Comparison of ENCODE assay signal across 8 cellular contexts in genomic region chr17:59332890-59333377, GRCh38. TPM values are rescaled to one million over a fixed set of nuclear protein-coding genes. Genes with fewer than 3 reads are reported as not detected.
A peak's percentile ranks its signal among the peaks of the same experiment; 100 is the strongest.
DNase-seq lines count a peak whose midpoint lies in the region; ATAC-seq and TF ChIP-seq lines count a peak whose summit lies in the region.

No MANE protein-coding gene starts in this region.

- DNase-seq in HCT116 (ENCODE audit: low read depth, low spot score) (no peak), left ventricle myocardium inferior (peak; percentile 33), putamen (ENCODE audit: low spot score) (peak; percentile 42), NCI-H2227 (lab: John Stamatoyannopoulos, UW; ENCODE audit: unreplicated experiment) (no peak)
- DNase-seq in activated T-helper 1 cell treated with anti-CD3 and anti-CD28 coated beads, Interleukin-12 subunit alpha, Interleukin-12 subunit beta, Interleukin-2, Interleukin-4 antibody, amounts not matched to agents 30 ng/mL and 10 ng/mL and 1 ng/mL, durations not matched to agents 14 hours and 24 hours and 36 hours (ENCODE audit: low spot score), result no peak
- DNase-seq in activated CD4-positive, alpha-beta T cell treated with anti-CD3 and anti-CD28 coated beads for 1 hour, result no peak

- CTCF ChIA-PET in HCT116 (lab: Charles Lee), result no interaction called here

- TF ChIP-seq POLR2A in HCT116 (IDR thresholded peaks at IDR 0.05; ENCODE audit: borderline replicate concordance, extremely low read depth, insufficient read depth, insufficient read length), result no peak

- H3K9ac ChIP-seq in HCT116 (ENCODE audit: low read length), result no peak overlapping the region

- peaks cover 38% of the 10 kb centered on the region for H3K4me1 Mint-ChIP-seq in activated T-helper 1 cell treated with anti-CD3 and anti-CD28 coated beads, Interleukin-12 subunit alpha, Interleukin-12 subunit beta, Interleukin-2, Interleukin-4 antibody, amounts not matched to agents 30 ng/mL and 10 ng/mL and 1 ng/mL, durations not matched to agents 14 hours and 24 hours and 36 hours (ENCODE audit: low read depth)

- H3K36me3 ChIP-seq in HCT116 (ENCODE audit: control insufficient read depth in 1 of 2, insufficient read depth in 2 of 2, low read length in 2 of 2) (no peaks in the 10 kb centered on the region), left ventricle myocardium inferior (no peaks in the 10 kb centered on the region)

- peaks cover 27% of the 10 kb centered on the region for H3K27me3 Mint-ChIP-seq in activated T-helper 1 cell treated with anti-CD3 and anti-CD28 coated beads, Interleukin-12 subunit alpha, Interleukin-12 subunit beta, Interleukin-2, Interleukin-4 antibody, amounts not matched to agents 30 ng/mL and 10 ng/mL and 1 ng/mL, durations not matched to agents 14 hours and 24 hours and 36 hours (ENCODE audit: insufficient read depth)

- no peak overlapping the region for H3K27ac ChIP-seq in HCT116 (ENCODE audit: low read depth, low read length)
- peak overlapping the region; percentile 97 for H3K27ac ChIP-seq in left ventricle myocardium inferior (replicated peaks)

- no peak for TF ChIP-seq RAD21 in HCT116 (IDR thresholded peaks at IDR 0.05; ENCODE audit: low read depth)

- no peaks in the 10 kb centered on the region for H4K20me1 ChIP-seq in HCT116 (ENCODE audit: insufficient read depth)

- peaks cover 14 to 27% of the 10 kb centered on the region in 2 experiments for H3K4me1 ChIP-seq in HCT116 (ENCODE audit: control insufficient read depth in 1 of 2, insufficient read depth in 2 of 2, low read length in 2 of 2)
- peaks cover 95% of the 10 kb centered on the region for H3K4me1 ChIP-seq in left ventricle myocardium inferior

- TF ChIP-seq CTCF in HCT116 (IDR thresholded peaks at IDR 0.05 in 2 of 3, conservative IDR thresholded peaks at IDR 0.05 in 1 of 3; ENCODE audit: borderline replicate concordance in 1 of 3, insufficient read depth in 1 of 3, low read depth in 2 of 3, low read length in 2 of 3) (no peak), left ventricle myocardium inferior (IDR thresholded peaks at IDR 0.05; ENCODE audit: borderline replicate concordance) (no peak)

- H3K27me3 ChIP-seq in HCT116 (ENCODE audit: insufficient read depth, low read length), result peaks cover 26% of the 10 kb centered on the region
- H3K27me3 ChIP-seq in left ventricle myocardium inferior (ENCODE audit: low read depth), result no peaks in the 10 kb centered on the region

- H3K9me3 Mint-ChIP-seq in activated T-helper 1 cell treated with anti-CD3 and anti-CD28 coated beads, Interleukin-12 subunit alpha, Interleukin-12 subunit beta, Interleukin-2, Interleukin-4 antibody, amounts not matched to agents 30 ng/mL and 10 ng/mL and 1 ng/mL, durations not matched to agents 14 hours and 24 hours and 36 hours, result no peaks in the 10 kb centered on the region

- RAD21 ChIA-PET in HCT116 (lab: Charles Lee; ENCODE audit: low non-redundant PET in 1 of 2, low total read pairs in 2 of 2, uncharacterized antibody in 2 of 2, unreplicated experiment in 2 of 2), result no interaction called here

- intact Hi-C loops in HCT116 (cut with micrococcal nuclease), result no loop called here
- intact Hi-C loops in activated T-helper 1 cell treated with anti-CD3 and anti-CD28 coated beads, Interleukin-12 subunit alpha, Interleukin-12 subunit beta, Interleukin-2, Interleukin-4 antibody, amounts not matched to agents 30 ng/mL and 10 ng/mL and 1 ng/mL, durations not matched to agents 14 hours and 24 hours and 36 hours (cut with micrococcal nuclease), result no loop called here
- intact Hi-C loops in left ventricle myocardium inferior (cut with micrococcal nuclease), result loop anchor here (5.0 kb wide), 1 partner anchor 34 kb away; no protein-coding TSS in a partner anchor

- peak overlapping the region; percentile 77 for H3K27ac Mint-ChIP-seq in activated T-helper 1 cell treated with anti-CD3 and anti-CD28 coated beads, Interleukin-12 subunit alpha, Interleukin-12 subunit beta, Interleukin-2, Interleukin-4 antibody, amounts not matched to agents 30 ng/mL and 10 ng/mL and 1 ng/mL, durations not matched to agents 14 hours and 24 hours and 36 hours

- no peaks in the 10 kb centered on the region for H3K9me3 ChIP-seq in HCT116 (ENCODE audit: control insufficient read depth in 1 of 2, insufficient read depth in 1 of 2, low read depth in 1 of 2, low read length in 2 of 2)
- no peaks in the 10 kb centered on the region for H3K9me3 ChIP-seq in left ventricle myocardium inferior (replicated peaks)

- H3K36me3 Mint-ChIP-seq in activated T-helper 1 cell treated with anti-CD3 and anti-CD28 coated beads, Interleukin-12 subunit alpha, Interleukin-12 subunit beta, Interleukin-2, Interleukin-4 antibody, amounts not matched to agents 30 ng/mL and 10 ng/mL and 1 ng/mL, durations not matched to agents 14 hours and 24 hours and 36 hours (ENCODE audit: low read depth), result no peaks in the 10 kb centered on the region

- H3K4me2 ChIP-seq in HCT116 (ENCODE audit: low read length), result peak overlapping the region; percentile 94

- POLR2A ChIA-PET in HCT116 (lab: Charles Lee), result no interaction called here

- peak overlapping the region; percentile 61 to 65 for H3K4me3 ChIP-seq in HCT116 (replicated peaks in 1 of 2; ENCODE audit: low read depth in 1 of 2, low read length in 2 of 2)
- H3K4me3 ChIP-seq in left ventricle myocardium inferior, result peak overlapping the region; percentile 99

- H2AFZ ChIP-seq in HCT116 (ENCODE audit: low read depth, low read length, poor library complexity, severe bottlenecking), result no peak overlapping the region

- no peaks in the 10 kb centered on the region for H3K9me2 ChIP-seq in HCT116 (ENCODE audit: insufficient read depth)

- H3K79me2 ChIP-seq in HCT116 (ENCODE audit: insufficient read depth, low read length), result no peaks in the 10 kb centered on the region

- ATAC-seq in HCT116 (no peak), GM21786 (IDR thresholded peaks at IDR 0.05; ENCODE audit: unreplicated experiment) (no peak), GM19455 (IDR thresholded peaks at IDR 0.05; ENCODE audit: unreplicated experiment) (no peak)

- peak overlapping the region; percentile 89 for H3K4me3 Mint-ChIP-seq in activated T-helper 1 cell treated with anti-CD3 and anti-CD28 coated beads, Interleukin-12 subunit alpha, Interleukin-12 subunit beta, Interleukin-2, Interleukin-4 antibody, amounts not matched to agents 30 ng/mL and 10 ng/mL and 1 ng/mL, durations not matched to agents 14 hours and 24 hours and 36 hours

- BruUV-seq in HCT116 (replicated peaks; lab: Mats Ljungman, UMichigan), result no TSS peak

TF ChIP-seq in HCT116, 20 proteins besides CTCF, POLR2A, EP300 and RAD21:
- TF ChIP-seq SP1 (IDR thresholded peaks at IDR 0.05; ENCODE audit: low read depth) (no peak), FOSL1 (IDR thresholded peaks at IDR 0.05; ENCODE audit: low read depth) (no peak), TCF7L2 (IDR thresholded peaks at IDR 0.05; ENCODE audit: borderline replicate concordance, extremely low read depth, insufficient read depth, insufficient read length) (no peak), EZH2 (IDR thresholded peaks at IDR 0.05) (0 out of 2 replicates have a peak, but pooled peaks have one; percentile 30), ATF3 (IDR thresholded peaks at IDR 0.05) (no peak), ELF1 (IDR thresholded peaks at IDR 0.05; ENCODE audit: borderline replicate concordance, low read depth) (no peak)
TF ChIP-seq in HCT116: peak in this region for 1.

RNA-seq across cellular contexts. Expression of gene YPEL2, which starts 1.5 kb away (rescaled TPM):
- 4.7 TPM for total RNA-seq in HCT116 (2021; ENCODE audit: unreplicated experiment)
- polyA plus RNA-seq in HCT116 (2012), result 2.7 and 4.1 TPM in 2 replicates
- total RNA-seq in activated T-helper 1 cell treated with anti-CD3 and anti-CD28 coated beads, Interleukin-12 subunit alpha, Interleukin-12 subunit beta, Interleukin-2, Interleukin-4 antibody, amounts not matched to agents 30 ng/mL and 10 ng/mL and 1 ng/mL, durations not matched to agents 14 hours and 24 hours and 36 hours, result 7.4 and 7.9 TPM in 2 replicates
- 36.3 TPM for total RNA-seq in left ventricle myocardium inferior

Comparison
In these comparisons a context has a peak if more than half of its experiments do, and no peak if none do; other contexts are left out.
1. DNase-seq: peak in left ventricle myocardium inferior (single experiment) and putamen (single experiment); none in HCT116 (single experiment), activated T-helper 1 cell treated with anti-CD3 and anti-CD28 coated beads, Interleukin-12 subunit alpha, Interleukin-12 subunit beta, Interleukin-2, Interleukin-4 antibody, amounts not matched to agents 30 ng/mL and 10 ng/mL and 1 ng/mL, durations not matched to agents 14 hours and 24 hours and 36 hours (single experiment), activated CD4-positive, alpha-beta T cell treated with anti-CD3 and anti-CD28 coated beads for 1 hour (single experiment) and NCI-H2227 (single experiment).